19 cellular contexts compared by ENCODE assay signal in genomic region chr22:20869234-20869633, GRCh38.
"Had no signal": no experiment of that assay in that cellular context is flagged by ENCODE, and none has a peak within 500 bp of the region (broad histone marks: within the 10 kb centered on the region; RNA-seq: fewer than 3 reads in every experiment).

No MANE protein-coding gene starts in this region.

- H3K9me3 ChIP-seq: heart left ventricle, lower lobe of right lung, neutrophil, stomach, uterus had no signal

- H3K27me3 ChIP-seq: dorsolateral prefrontal cortex, heart left ventricle, neutrophil, stomach, uterus had no signal

- DNase-seq: dorsolateral prefrontal cortex; effector CD8-positive, alpha-beta T cell; foreskin melanocyte; heart left ventricle; hypothalamus; islet precursor cell; lower lobe of right lung; stimulated activated CD4-positive, alpha-beta T cell treated with anti-CD3 and anti-CD28 coated beads, Interleukin-2, amount 100 ng/mL, for 24 hours; stimulated activated CD4-positive, alpha-beta T cell treated with anti-CD3 and anti-CD28 coated beads, Interleukin-4, amount 100 ng/mL, for 4 hours; stimulated activated naive CD4-positive, alpha-beta T cell; stomach; trophoblast cell; uterus had no signal

- ATAC-seq: heart left ventricle, left lobe of liver, lower lobe of right lung, sciatic nerve had no signal

- H3K4me3 ChIP-seq: coronary artery, dorsolateral prefrontal cortex, heart left ventricle, lower lobe of right lung, stomach, uterus had no signal

- H3K27ac ChIP-seq: coronary artery, lower lobe of right lung, neutrophil had no signal

- H3K4me3 Mint-ChIP-seq: memory B cell, mesothelial cell of epicardium had no signal

- H3K27me3 Mint-ChIP-seq: memory B cell had no signal

- H3K36me3 ChIP-seq: uterus had no signal

- H3K9me3 Mint-ChIP-seq: memory B cell, mesothelial cell of epicardium had no signal

- H3K4me1 ChIP-seq: uterus had no signal

- H3K27ac Mint-ChIP-seq: memory B cell had no signal
